ENCODE assay signal across 2 cellular contexts in genomic region chr7:111380945-111381344, GRCh38.
A peak's percentile ranks its signal among the peaks of the same experiment; 100 is the strongest.
TF ChIP-seq lines count a peak whose summit lies in the region.

No MANE protein-coding gene starts in this region.

TF ChIP-seq in GM12878, 131 proteins besides CTCF, POLR2A, EP300 and RAD21 (continued from another document):
- TF ChIP-seq NKRF (conservative IDR thresholded peaks at IDR 0.05) = no peak
- peak; percentile 52; the same call in 1 of the 2 replicates for TF ChIP-seq NR2F1 (conservative IDR thresholded peaks at IDR 0.05)

TF ChIP-seq in liver, 16 proteins besides CTCF, POLR2A, EP300 and RAD21 (continued from another document):
- peak; percentile 92 for TF ChIP-seq REST (IDR thresholded peaks at IDR 0.05)
- no peak for TF ChIP-seq FOXA1 (IDR thresholded peaks at IDR 0.05)
- peak; percentile 30 to 73 for TF ChIP-seq RXRA (IDR thresholded peaks at IDR 0.05)
- TF ChIP-seq NR2F2 (IDR thresholded peaks at IDR 0.05) = peak; percentile 61
- TF ChIP-seq MAX (IDR thresholded peaks at IDR 0.05) = peak; percentile 46
- peak; percentile 89 for TF ChIP-seq SP1 (IDR thresholded peaks at IDR 0.05)
- TF ChIP-seq ATF3 (IDR thresholded peaks at IDR 0.05) = no peak
- TF ChIP-seq HNF4A (conservative IDR thresholded peaks at IDR 0.05) = peak; percentile 88 to 98
- peak; percentile 14 for TF ChIP-seq FOXA2 (IDR thresholded peaks at IDR 0.05)
- TF ChIP-seq YY1 (IDR thresholded peaks at IDR 0.05) = peak; percentile 12
- no peak for TF ChIP-seq GABPA (IDR thresholded peaks at IDR 0.05 in 1 of 2, conservative IDR thresholded peaks at IDR 0.05 in 1 of 2)
